Comparison of ENCODE assay signal across 10 cellular contexts in genomic region chr10:34407227-34407626, GRCh38.
DNase-seq lines count a peak whose midpoint lies in the region; ATAC-seq and TF ChIP-seq lines count a peak whose summit lies in the region.
"Had no signal": no experiment of that assay in that cellular context is flagged by ENCODE, and none has a peak within 500 bp of the region (broad histone marks: within the 10 kb centered on the region; RNA-seq: fewer than 3 reads in every experiment).

No MANE protein-coding gene starts in this region.

- peak; percentile 26 for DNase-seq in EH (ENCODE audit: low read depth)
- DNase-seq in MV-4-11 (lab: John Stamatoyannopoulos, UW): peak; percentile 80
- DNase-seq in epithelial cell of esophagus (ENCODE audit: low read depth): peak; percentile 27
- DNase-seq in progenitor cell of endocrine pancreas (ENCODE audit: low spot score, unreplicated experiment): no peak
- DNase-seq in GM19240 (ENCODE audit: insufficient read length, low spot score): no peak
- DNase-seq in NCI-H526 treated with DMSO at 0.1 percent for 48 hours (lab: John Stamatoyannopoulos, UW): no peak
- no peak for DNase-seq in 8988T
- DNase-seq: midbrain, WERI-Rb-1 had no signal

- H3K36me3 Mint-ChIP-seq in progenitor cell of endocrine pancreas (ENCODE audit: insufficient read depth): no peaks in the 10 kb centered on the region

- H3K4me1 Mint-ChIP-seq in progenitor cell of endocrine pancreas (ENCODE audit: low read depth): peaks cover 28% of the 10 kb centered on the region

- peak overlapping the region; percentile 3 for H3K27ac Mint-ChIP-seq in progenitor cell of endocrine pancreas

- H3K27me3 Mint-ChIP-seq in progenitor cell of endocrine pancreas: no peaks in the 10 kb centered on the region

- H3K9me3 Mint-ChIP-seq in progenitor cell of endocrine pancreas (ENCODE audit: low read depth): no peaks in the 10 kb centered on the region

- TF ChIP-seq CTCF in epithelial cell of esophagus (IDR thresholded peaks at IDR 0.05; ENCODE audit: insufficient read depth, low read depth, low read length, missing control alignments): no peak
- no peak for TF ChIP-seq CTCF in progenitor cell of endocrine pancreas (IDR thresholded peaks at IDR 0.05; ENCODE audit: unreplicated experiment)

- no peak for ATAC-seq in HG03460 (IDR thresholded peaks at IDR 0.05; ENCODE audit: unreplicated experiment)

- no peak overlapping the region for H3K4me3 ChIP-seq in epithelial cell of esophagus (ENCODE audit: low read length)

- H3K4me3 Mint-ChIP-seq in progenitor cell of endocrine pancreas (ENCODE audit: low read depth): no peak overlapping the region

Comparison
In these comparisons a context has a peak if more than half of its experiments do, and no peak if none do; other contexts are left out.
1. DNase-seq: peak in EH (single experiment), MV-4-11 (single experiment) and epithelial cell of esophagus (single experiment); none in progenitor cell of endocrine pancreas (single experiment), GM19240 (single experiment), NCI-H526 treated with DMSO at 0.1 percent for 48 hours (single experiment) and 8988T (single experiment).